8 cellular contexts compared by ENCODE assay signal in genomic region chr1:121187914-121188313, GRCh38. TPM values are rescaled to one million over a fixed set of nuclear protein-coding genes. Genes with fewer than 3 reads are reported as not detected.
DNase-seq lines count a peak whose midpoint lies in the region; ATAC-seq and TF ChIP-seq lines count a peak whose summit lies in the region.
"Not testable (repeated sequence)": the region's sequence is repeated elsewhere in the genome, so short reads cannot be mapped to it uniquely, and the experiment has no call there.

No MANE protein-coding gene starts in this region.

- H3K4me3 ChIP-seq in BLaER1 treated with 17β-estradiol and CSF1 and Interleukin-3, amounts not matched to agents 10 nM and 100 nM: peak overlapping the region; percentile 45 to 65 (median 58); a peak in 19 of 20 replicates
- H3K4me3 ChIP-seq in SK-N-SH (ENCODE audit: low read depth in 2 of 2, low read length in 1 of 2) (peak overlapping the region in 1 of 2 experiments; percentile 35; a peak in 1 of 4 replicates), neuronal stem cell (ENCODE audit: low read length in 2 of 2) (peak overlapping the region in 1 of 2 donors; percentile 40), suprapubic skin (peak overlapping the region; percentile 23)

- not testable (repeated sequence) for H3K4me1 ChIP-seq in BLaER1 treated with 17β-estradiol and CSF1 and Interleukin-3, amounts not matched to agents 10 nM and 100 nM; SK-N-SH (ENCODE audit: control insufficient read depth in 1 of 2, insufficient read depth in 2 of 2, low read depth in 1 of 2, low read length in 1 of 2); neuronal stem cell (ENCODE audit: control insufficient read depth in 2 of 2, insufficient read depth in 1 of 2, low read depth in 1 of 2, low read length in 2 of 2); suprapubic skin

- not testable (repeated sequence) for H3K79me1 ChIP-seq in neuronal stem cell (ENCODE audit: low read depth, low read length)

- H3K27me3 ChIP-seq in BLaER1 treated with 17β-estradiol and CSF1 and Interleukin-3, amounts not matched to agents 10 nM and 100 nM; SK-N-SH (ENCODE audit: insufficient read depth); neuronal stem cell (ENCODE audit: control insufficient read depth in 3 of 3, insufficient read depth in 3 of 3, low read depth in 1 of 3, low read length in 3 of 3); suprapubic skin: not testable (repeated sequence)

- not testable (repeated sequence) for H3K18ac ChIP-seq in neuronal stem cell (ENCODE audit: low read length)

- not testable (repeated sequence) for H3K27ac ChIP-seq in BLaER1 treated with 17β-estradiol and CSF1 and Interleukin-3, amounts not matched to agents 10 nM and 100 nM; SK-N-SH (ENCODE audit: low read depth in 2 of 2, low read length in 1 of 2); neuronal stem cell (replicated peaks; ENCODE audit: low read length); suprapubic skin

- H3K27me3 Mint-ChIP-seq in HFFc6 (ENCODE audit: insufficient read depth); activated T-helper 17 cell treated with anti-CD3 and anti-CD28 coated beads, Interleukin-2, amount 50 U/mL, for 72 hours; chondrocyte (ENCODE audit: low read depth): not testable (repeated sequence)

- not testable (repeated sequence) for H3K9me3 Mint-ChIP-seq in HFFc6; activated T-helper 17 cell treated with anti-CD3 and anti-CD28 coated beads, Interleukin-2, amount 50 U/mL, for 72 hours; chondrocyte (ENCODE audit: low read depth)

- H3K14ac ChIP-seq in neuronal stem cell (ENCODE audit: low read length): not testable (repeated sequence)

- H3K79me2 ChIP-seq in SK-N-SH (ENCODE audit: insufficient read depth): not testable (repeated sequence)

- CTCF ChIA-PET in SK-N-SH (lab: Yijun Ruan, JAX): not testable (repeated sequence)

- H4K91ac ChIP-seq in neuronal stem cell (ENCODE audit: low read depth, low read length, poor library complexity): not testable (repeated sequence)

- WGBS in SK-N-SH (ENCODE audit: low lambda C conversion rate): 81% methylated on average over 5 of the region's 5 CpGs
- no CpG with 5 or more reads among the region's 5 CpGs for WGBS in neuronal stem cell (ENCODE audit: extremely low coverage in 2 of 2, insufficient read length in 2 of 2, insufficient replicate concordance in 1 of 2), 2 donors
- 81% methylated on average over 5 of the region's 5 CpGs for WGBS in suprapubic skin

- H2BK5ac ChIP-seq in neuronal stem cell (ENCODE audit: low read length): not testable (repeated sequence)

- H2AFZ ChIP-seq in SK-N-SH (ENCODE audit: low read depth); neuronal stem cell (ENCODE audit: low read length): not testable (repeated sequence)

- H3K23ac ChIP-seq in neuronal stem cell (ENCODE audit: low read depth, low read length, poor library complexity): not testable (repeated sequence)

- DNase-seq in HFFc6; SK-N-SH; chondrocyte (ENCODE audit: low spot score); neuronal stem cell (ENCODE audit: low spot score); suprapubic skin (ENCODE audit: low spot score in 2 of 2): not testable (repeated sequence)
- DNase-seq in head of caudate nucleus: peak in 26 of 42 donors; percentile 2 to 51 (median 16)

- H4K20me1 ChIP-seq in BLaER1 treated with 17β-estradiol and CSF1 and Interleukin-3, amounts not matched to agents 10 nM and 100 nM: peaks cover 0 to 10% (median 0%) of the 10 kb centered on the region in 11 experiments; a peak in 5 of 22 replicates
- H4K20me1 ChIP-seq in SK-N-SH (ENCODE audit: insufficient read depth): not testable (repeated sequence)

- H3K27ac Mint-ChIP-seq in HFFc6; activated T-helper 17 cell treated with anti-CD3 and anti-CD28 coated beads, Interleukin-2, amount 50 U/mL, for 72 hours; chondrocyte (ENCODE audit: unreplicated experiment): not testable (repeated sequence)

- TF ChIP-seq CTCF in HFFc6 (IDR thresholded peaks at IDR 0.05); SK-N-SH (IDR thresholded peaks at IDR 0.05); chondrocyte (IDR thresholded peaks at IDR 0.05); suprapubic skin (IDR thresholded peaks at IDR 0.05): not testable (repeated sequence)

- TF ChIP-seq POLR2A in suprapubic skin (IDR thresholded peaks at IDR 0.05): not testable (repeated sequence)

- not testable (repeated sequence) for H3F3A ChIP-seq in SK-N-SH (replicated peaks; ENCODE audit: insufficient read depth)

- H3K4me3 Mint-ChIP-seq in HFFc6: peak overlapping the region; percentile 74
- H3K4me3 Mint-ChIP-seq in activated T-helper 17 cell treated with anti-CD3 and anti-CD28 coated beads, Interleukin-2, amount 50 U/mL, for 72 hours: peak overlapping the region; percentile 51
- peak overlapping the region; percentile 57 for H3K4me3 Mint-ChIP-seq in chondrocyte (ENCODE audit: unreplicated experiment)

- not testable (repeated sequence) for TF ChIP-seq EP300 in SK-N-SH (IDR thresholded peaks at IDR 0.05; ENCODE audit: borderline replicate concordance in 1 of 2, low read depth in 1 of 2, low read length in 1 of 2); suprapubic skin (IDR thresholded peaks at IDR 0.05)

- H2BK15ac ChIP-seq in neuronal stem cell (ENCODE audit: low read length): not testable (repeated sequence)

- ATAC-seq in activated T-helper 17 cell treated with anti-CD3 and anti-CD28 coated beads, Interleukin-2, amount 50 U/mL, for 72 hours (replicated peaks): not testable (repeated sequence)

- intact Hi-C loops in head of caudate nucleus (cut with DNase I): not testable (repeated sequence)

- not testable (repeated sequence) for H3K9me3 ChIP-seq in BLaER1 treated with 17β-estradiol and CSF1 and Interleukin-3, amounts not matched to agents 10 nM and 100 nM (replicated peaks in 1 of 11); SK-N-SH; neuronal stem cell (replicated peaks in 1 of 2; ENCODE audit: control insufficient read depth in 2 of 2, insufficient read depth in 1 of 2, low read depth in 1 of 2, low read length in 2 of 2); suprapubic skin

- H3K4ac ChIP-seq in neuronal stem cell (ENCODE audit: low read length): not testable (repeated sequence)

- not testable (repeated sequence) for H2BK12ac ChIP-seq in neuronal stem cell (ENCODE audit: low read length)

- not testable (repeated sequence) for H3K36me3 ChIP-seq in BLaER1 treated with 17β-estradiol and CSF1 and Interleukin-3, amounts not matched to agents 10 nM and 100 nM; SK-N-SH (replicated peaks in 1 of 2; ENCODE audit: control insufficient read depth in 1 of 2, insufficient read depth in 2 of 2, low read length in 1 of 2); neuronal stem cell (replicated peaks in 1 of 2; ENCODE audit: control insufficient read depth in 2 of 2, insufficient read depth in 2 of 2, low read length in 2 of 2); suprapubic skin

- H3K36me3 Mint-ChIP-seq in HFFc6 (ENCODE audit: low read depth); activated T-helper 17 cell treated with anti-CD3 and anti-CD28 coated beads, Interleukin-2, amount 50 U/mL, for 72 hours (ENCODE audit: low read depth); chondrocyte (ENCODE audit: low read depth): not testable (repeated sequence)

- not testable (repeated sequence) for H2AK5ac ChIP-seq in neuronal stem cell (ENCODE audit: low read depth, low read length)

- POLR2A ChIA-PET in SK-N-SH (lab: Yijun Ruan, JAX): not testable (repeated sequence)

- not testable (repeated sequence) for H3K4me1 Mint-ChIP-seq in HFFc6 (ENCODE audit: low read depth); activated T-helper 17 cell treated with anti-CD3 and anti-CD28 coated beads, Interleukin-2, amount 50 U/mL, for 72 hours; chondrocyte (ENCODE audit: low read depth)

- H3K9ac ChIP-seq in BLaER1 treated with 17β-estradiol and CSF1 and Interleukin-3, amounts not matched to agents 10 nM and 100 nM: peak overlapping the region in 6 of 11 experiments; percentile 26 to 73 (median 53); a peak in 7 of 22 replicates
- not testable (repeated sequence) for H3K9ac ChIP-seq in SK-N-SH; neuronal stem cell (ENCODE audit: low read depth, low read length, poor library complexity)

- TF ChIP-seq RAD21 in SK-N-SH (IDR thresholded peaks at IDR 0.05; ENCODE audit: low read length): not testable (repeated sequence)

- peak overlapping the region; percentile 68 to 83 (median 76) for H3K4me2 ChIP-seq in BLaER1 treated with 17β-estradiol and CSF1 and Interleukin-3, amounts not matched to agents 10 nM and 100 nM
- peak overlapping the region; percentile 69 for H3K4me2 ChIP-seq in SK-N-SH
- H3K4me2 ChIP-seq in neuronal stem cell (ENCODE audit: insufficient read depth, low read length, poor library complexity, severe bottlenecking): peak overlapping the region; percentile 25

- not testable (repeated sequence) for H2BK120ac ChIP-seq in neuronal stem cell (ENCODE audit: low read depth, low read length)

- not testable (repeated sequence) for H3K9me2 ChIP-seq in SK-N-SH

- H4K8ac ChIP-seq in neuronal stem cell (ENCODE audit: low read depth, low read length): not testable (repeated sequence)

RNA-seq across cellular contexts. Expression of gene SRGAP2C, which starts 3.1 kb away (rescaled TPM):
- 10 to 100 TPM; 13.8 to 34.6 (median 23.0) TPM for total RNA-seq in HFFc6 (2021; fragmentation: NEBNext Ultra II Directional; extraction: Animal tissue kit (Norgen Biotek cat#: 25700))
- 3.2 and 4.3 TPM in 2 replicates for polyA plus RNA-seq in SK-N-SH (2012; rRNA removed)
- polyA plus RNA-seq in SK-N-SH (2012; cell fraction: cytosol; rRNA removed): 5.1 and 5.4 TPM in 2 replicates
- 4.1 and 6.0 TPM in 2 replicates for polyA plus RNA-seq in SK-N-SH (2012; cell fraction: nucleus; rRNA removed)
- 10 to 100 TPM; 18.7 to 27.6 TPM for total RNA-seq in activated T-helper 17 cell treated with anti-CD3 and anti-CD28 coated beads, Interleukin-2, amount 50 U/mL, for 72 hours
- total RNA-seq in chondrocyte (34.2 to 39.6 TPM (median 38.8 TPM) in 3 replicates), suprapubic skin (10 to 100 TPM; 38.6 to 60.9 (median 40.4) TPM)
- polyA plus RNA-seq in neuronal stem cell (2013, experiment 1 of 2): 16.7 TPM
- 18.2 TPM for polyA plus RNA-seq in neuronal stem cell (2013, experiment 2 of 2)

RNA-seq across cellular contexts. Expression of gene FAM72B, which starts 3.8 kb away (rescaled TPM):
- 1 to 10 TPM; 2.2 to 6.2 (median 5.0) TPM for total RNA-seq in HFFc6 (2021; fragmentation: NEBNext Ultra II Directional; extraction: Animal tissue kit (Norgen Biotek cat#: 25700))
- 5.1 and 6.0 TPM in 2 replicates for polyA plus RNA-seq in SK-N-SH (2012; rRNA removed)
- 5.2 and 5.9 TPM in 2 replicates for polyA plus RNA-seq in SK-N-SH (2012; cell fraction: cytosol; rRNA removed)
- polyA plus RNA-seq in SK-N-SH (2012; cell fraction: nucleus; rRNA removed): 4.8 and 7.8 TPM in 2 replicates
- total RNA-seq in activated T-helper 17 cell treated with anti-CD3 and anti-CD28 coated beads, Interleukin-2, amount 50 U/mL, for 72 hours: 10 to 100 TPM; 18.6 to 22.9 TPM
- total RNA-seq in chondrocyte: 1.3 to 2.5 TPM (median 1.3 TPM) in 3 replicates
- polyA plus RNA-seq in neuronal stem cell (2013, experiment 1 of 2): 30.0 TPM
- polyA plus RNA-seq in neuronal stem cell (2013, experiment 2 of 2): 31.2 TPM
- total RNA-seq in suprapubic skin: 1 to 10 TPM; 1.1 to 2.5 (median 1.5) TPM

Comparison
In these comparisons a context has a peak if more than half of its experiments do, and no peak if none do; other contexts are left out.
1. H3K4me2 ChIP-seq: peak in every context shown above with its lines; median percentile 76 in BLaER1 treated with 17β-estradiol and CSF1 and Interleukin-3, amounts not matched to agents 10 nM and 100 nM; 69 in SK-N-SH; 25 in neuronal stem cell.